In genomic region chr1:32741417-32742131, GRCh38 we compare ENCODE assay signal across 8 cellular contexts. TPM values are rescaled to one million over a fixed set of nuclear protein-coding genes. Genes with fewer than 3 reads are reported as not detected.
DNase-seq lines count a peak whose midpoint lies in the region; ATAC-seq lines count a peak whose summit lies in the region.

No MANE protein-coding gene starts in this region.

- H3K27ac Mint-ChIP-seq in effector memory CD8-positive, alpha-beta T cell = peak overlapping the region in 1 of 2 donors; percentile 73

- peaks cover 1 to 3% of the 10 kb centered on the region in 2 donors for H3K4me1 Mint-ChIP-seq in effector memory CD8-positive, alpha-beta T cell (ENCODE audit: low read depth in 2 of 2)

- no peaks in the 10 kb centered on the region for H3K9me3 Mint-ChIP-seq in effector memory CD8-positive, alpha-beta T cell

- H3K9me3 ChIP-seq in NT2/D1 (ENCODE audit: insufficient read depth, low read length) (no peaks in the 10 kb centered on the region), mononuclear cell (ENCODE audit: low read depth, low read length) (no peaks in the 10 kb centered on the region)

- ATAC-seq in effector memory CD8-positive, alpha-beta T cell (replicated peaks) = peak; percentile 59
- no peak for ATAC-seq in HG02678 (IDR thresholded peaks at IDR 0.05; ENCODE audit: unreplicated experiment)

- no peaks in the 10 kb centered on the region for H3K36me3 Mint-ChIP-seq in effector memory CD8-positive, alpha-beta T cell (ENCODE audit: insufficient read depth)

- peaks cover 11% of the 10 kb centered on the region for H3K36me3 ChIP-seq in NT2/D1 (ENCODE audit: insufficient read depth, insufficient read length, low read length)

- peak overlapping the region; percentile 76 to 79 for H3K4me3 Mint-ChIP-seq in effector memory CD8-positive, alpha-beta T cell

- H3K27me3 ChIP-seq in NT2/D1 (ENCODE audit: insufficient read depth, insufficient read length) (no peaks in the 10 kb centered on the region), mononuclear cell (ENCODE audit: insufficient read depth, low read length) (peaks cover 7% of the 10 kb centered on the region)

- H3K4me1 ChIP-seq in NT2/D1 (ENCODE audit: insufficient read depth, insufficient read length) (peaks cover 39% of the 10 kb centered on the region), mononuclear cell (ENCODE audit: insufficient read depth, low read length) (peaks cover 14% of the 10 kb centered on the region)

- peaks cover 0 to 29% of the 10 kb centered on the region in 2 donors for H3K27me3 Mint-ChIP-seq in effector memory CD8-positive, alpha-beta T cell

- peak in 2 of 3 experiments; percentile 45 to 48 for DNase-seq in NCI-H1417 (lab: John Stamatoyannopoulos, UW)
- no peak for DNase-seq in NCI-H1417 treated with DMSO at 0.1 percent for 48 hours (lab: John Stamatoyannopoulos, UW)
- no peak for DNase-seq in NT2/D1 (ENCODE audit: low read depth, low spot score)
- no peak for DNase-seq in effector memory CD8-positive, alpha-beta T cell
- no peak for DNase-seq in NCI-H226
- no peak for DNase-seq in stimulated activated CD4-positive, alpha-beta T cell treated with anti-CD3 and anti-CD28 coated beads, Interleukin-15, amount 100 ng/mL, for 24 hours

- H3K4me3 ChIP-seq in NT2/D1 (ENCODE audit: insufficient read length, low read depth) (peak overlapping the region; percentile 74), mononuclear cell (ENCODE audit: low read length) (peak overlapping the region; percentile 33)

- peak overlapping the region; percentile 87 for H3K9ac ChIP-seq in NT2/D1 (ENCODE audit: insufficient read length, low read depth)

RNA-seq across cellular contexts. Expression of gene SYNC, which starts 39.0 kb away (rescaled TPM):
- 0.10 TPM for total RNA-seq in mononuclear cell

Comparison
In these comparisons a context has a peak if more than half of its experiments do, and no peak if none do; other contexts are left out.
1. DNase-seq: peak in NCI-H1417 (2 of 3); none in NCI-H1417 treated with DMSO at 0.1 percent for 48 hours (single experiment), NT2/D1 (single experiment), effector memory CD8-positive, alpha-beta T cell (0 of 3), NCI-H226 (single experiment) and stimulated activated CD4-positive, alpha-beta T cell treated with anti-CD3 and anti-CD28 coated beads, Interleukin-15, amount 100 ng/mL, for 24 hours (single experiment).